1 cellular context compared by ENCODE assay signal in genomic region chr11:62753736-62754603, GRCh38.
TF ChIP-seq lines count a peak whose summit lies in the region.

Gene ZBTB3, minus strand, starts transcription at chr11:62754160. Its CDS starts 496 bp downstream, at chr11:62753664.

TF ChIP-seq in HepG2, 621 proteins besides CTCF, POLR2A, EP300 and RAD21 (continued from another document and continues in another):
- TF ChIP-seq ZNF781 (CRISPR knock-in tag; IDR thresholded peaks at IDR 0.05; ENCODE audit: borderline replicate concordance, not compliant biosample characterization) = peak; percentile 46
- TF ChIP-seq FOXA1 (IDR thresholded peaks at IDR 0.05) = no peak
- TF ChIP-seq FOXA1 (CRISPR knock-in tag; IDR thresholded peaks at IDR 0.05) = no peak
- no peak for TF ChIP-seq SOX6 (IDR thresholded peaks at IDR 0.05)
- TF ChIP-seq SOX6 (CRISPR knock-in tag; IDR thresholded peaks at IDR 0.05) = peak; percentile 33
- TF ChIP-seq TCF7L2 (IDR thresholded peaks at IDR 0.05; ENCODE audit: low read depth, low read length) = no peak
- 0 out of 2 replicates have a peak, but pooled peaks have one; percentile 39 for TF ChIP-seq ZNF451 (CRISPR knock-in tag; IDR thresholded peaks at IDR 0.05)
- no peak for TF ChIP-seq MTERF4 (CRISPR knock-in tag; IDR thresholded peaks at IDR 0.05)
- TF ChIP-seq LBX2 (CRISPR knock-in tag; IDR thresholded peaks at IDR 0.05; ENCODE audit: borderline replicate concordance) = peak; percentile 48; the same call in 1 of the 2 replicates
- no peak for TF ChIP-seq TBL1XR1 (IDR thresholded peaks at IDR 0.05; ENCODE audit: borderline replicate concordance, low read length, partially characterized antibody)
- no peak for TF ChIP-seq ZNF543 (CRISPR knock-in tag; IDR thresholded peaks at IDR 0.05)
- 0 out of 2 replicates have a peak, but pooled peaks have one; percentile 19 for TF ChIP-seq ZSCAN9 (CRISPR knock-in tag; IDR thresholded peaks at IDR 0.05; ENCODE audit: borderline replicate concordance)
- peak; percentile 66; the same call in 1 of the 2 replicates for TF ChIP-seq CHD2 (IDR thresholded peaks at IDR 0.05; ENCODE audit: low read depth, low read length)
- peak; percentile 37; the same call in 1 of the 2 replicates for TF ChIP-seq TBX2 (CRISPR knock-in tag; IDR thresholded peaks at IDR 0.05; ENCODE audit: borderline replicate concordance)
- TF ChIP-seq PLSCR1 (CRISPR knock-in tag; IDR thresholded peaks at IDR 0.05; ENCODE audit: borderline replicate concordance) = no peak
- TF ChIP-seq ZSCAN31 (CRISPR knock-in tag; IDR thresholded peaks at IDR 0.05; ENCODE audit: low read depth) = peak; percentile 49
- TF ChIP-seq UBTF (CRISPR knock-in tag; IDR thresholded peaks at IDR 0.05) = peak; percentile 86
- TF ChIP-seq MEIS2 (CRISPR knock-in tag; IDR thresholded peaks at IDR 0.05) = peak; percentile 34; the same call in 1 of the 2 replicates
- TF ChIP-seq ERF (CRISPR knock-in tag; IDR thresholded peaks at IDR 0.05) = peak; percentile 13
- peak; percentile 45; the same call in 1 of the 2 replicates for TF ChIP-seq SIN3A (IDR thresholded peaks at IDR 0.05; ENCODE audit: borderline replicate concordance, low read depth, low read length)
- peak; percentile 72; the same call in 1 of the 2 replicates for TF ChIP-seq FOXC1 (CRISPR knock-in tag; IDR thresholded peaks at IDR 0.05; ENCODE audit: borderline replicate concordance)
- TF ChIP-seq ZNF430 (CRISPR knock-in tag; IDR thresholded peaks at IDR 0.05) = no peak; the same call in 1 of the 2 replicates
- no peak for TF ChIP-seq ZNF18 (CRISPR knock-in tag; IDR thresholded peaks at IDR 0.05; ENCODE audit: insufficient replicate concordance)
- TF ChIP-seq ZFY (CRISPR knock-in tag; IDR thresholded peaks at IDR 0.05) = peak; percentile 60
- TF ChIP-seq ZNF709 (CRISPR knock-in tag; IDR thresholded peaks at IDR 0.05) = no peak
- 0 out of 2 replicates have a peak, but pooled peaks have one; percentile 38 for TF ChIP-seq HMGXB3 (CRISPR knock-in tag; IDR thresholded peaks at IDR 0.05; ENCODE audit: borderline replicate concordance)
- no peak for TF ChIP-seq HNRNPK (IDR thresholded peaks at IDR 0.05; ENCODE audit: low read depth, low read length, poor library complexity, severe bottlenecking)
- peak; percentile 96 for TF ChIP-seq SP2 (CRISPR knock-in tag; IDR thresholded peaks at IDR 0.05)
- no peak for TF ChIP-seq LCORL (IDR thresholded peaks at IDR 0.05)
- TF ChIP-seq LCORL (CRISPR knock-in tag; IDR thresholded peaks at IDR 0.05) = peak; percentile 56
- TF ChIP-seq ZFX (CRISPR knock-in tag; IDR thresholded peaks at IDR 0.05; ENCODE audit: low read depth) = peak; percentile 55; the same call in 1 of the 2 replicates
- TF ChIP-seq MBNL3 (CRISPR knock-in tag; conservative IDR thresholded peaks at IDR 0.05) = no peak
- peak; percentile 55 for TF ChIP-seq NR2C2 (CRISPR knock-in tag; IDR thresholded peaks at IDR 0.05; ENCODE audit: borderline replicate concordance)
- TF ChIP-seq TIGD3 (CRISPR knock-in tag; IDR thresholded peaks at IDR 0.05; ENCODE audit: borderline replicate concordance) = peak; percentile 44; the same call in 1 of the 2 replicates
- no peak for TF ChIP-seq ZNF281 (CRISPR knock-in tag; IDR thresholded peaks at IDR 0.05; ENCODE audit: borderline replicate concordance)
- 0 out of 2 replicates have a peak, but pooled peaks have one; percentile 8 for TF ChIP-seq ZNF891 (CRISPR knock-in tag; IDR thresholded peaks at IDR 0.05)
- peak; percentile 81; the same call in 1 of the 2 replicates for TF ChIP-seq ZMYM2 (CRISPR knock-in tag; IDR thresholded peaks at IDR 0.05)
- TF ChIP-seq EED (CRISPR knock-in tag; IDR thresholded peaks at IDR 0.05) = no peak; the same call in 1 of the 2 replicates
- no peak for TF ChIP-seq BCLAF1 (IDR thresholded peaks at IDR 0.05)
- peak; percentile 13; the same call in 1 of the 2 replicates for TF ChIP-seq ZGPAT (CRISPR knock-in tag; IDR thresholded peaks at IDR 0.05)
- 0 out of 2 replicates have a peak, but pooled peaks have one; percentile 14 for TF ChIP-seq ZNF598 (CRISPR knock-in tag; IDR thresholded peaks at IDR 0.05; ENCODE audit: borderline replicate concordance)
- peak; percentile 58; the same call in 1 of the 2 replicates for TF ChIP-seq YEATS4 (CRISPR knock-in tag; IDR thresholded peaks at IDR 0.05; ENCODE audit: borderline replicate concordance)
